ENCODE assay signal across 1 cellular context in genomic region chr5:91240175-91240574, GRCh38.
TF ChIP-seq lines count a peak whose summit lies in the region.

No MANE protein-coding gene starts in this region.

TF ChIP-seq in K562, 482 proteins besides CTCF, POLR2A, EP300 and RAD21:
- TF ChIP-seq ATF3 (IDR thresholded peaks at IDR 0.05) (peak; percentile 43), ATF3 (CRISPR knock-in tag; conservative IDR thresholded peaks at IDR 0.05) (no peak), TEAD2 (tag; IDR thresholded peaks at IDR 0.05) (no peak), ATF7 (IDR thresholded peaks at IDR 0.05) (peak; percentile 29; the same call in 1 of the 2 replicates)
